In the genomic region with DNA sequence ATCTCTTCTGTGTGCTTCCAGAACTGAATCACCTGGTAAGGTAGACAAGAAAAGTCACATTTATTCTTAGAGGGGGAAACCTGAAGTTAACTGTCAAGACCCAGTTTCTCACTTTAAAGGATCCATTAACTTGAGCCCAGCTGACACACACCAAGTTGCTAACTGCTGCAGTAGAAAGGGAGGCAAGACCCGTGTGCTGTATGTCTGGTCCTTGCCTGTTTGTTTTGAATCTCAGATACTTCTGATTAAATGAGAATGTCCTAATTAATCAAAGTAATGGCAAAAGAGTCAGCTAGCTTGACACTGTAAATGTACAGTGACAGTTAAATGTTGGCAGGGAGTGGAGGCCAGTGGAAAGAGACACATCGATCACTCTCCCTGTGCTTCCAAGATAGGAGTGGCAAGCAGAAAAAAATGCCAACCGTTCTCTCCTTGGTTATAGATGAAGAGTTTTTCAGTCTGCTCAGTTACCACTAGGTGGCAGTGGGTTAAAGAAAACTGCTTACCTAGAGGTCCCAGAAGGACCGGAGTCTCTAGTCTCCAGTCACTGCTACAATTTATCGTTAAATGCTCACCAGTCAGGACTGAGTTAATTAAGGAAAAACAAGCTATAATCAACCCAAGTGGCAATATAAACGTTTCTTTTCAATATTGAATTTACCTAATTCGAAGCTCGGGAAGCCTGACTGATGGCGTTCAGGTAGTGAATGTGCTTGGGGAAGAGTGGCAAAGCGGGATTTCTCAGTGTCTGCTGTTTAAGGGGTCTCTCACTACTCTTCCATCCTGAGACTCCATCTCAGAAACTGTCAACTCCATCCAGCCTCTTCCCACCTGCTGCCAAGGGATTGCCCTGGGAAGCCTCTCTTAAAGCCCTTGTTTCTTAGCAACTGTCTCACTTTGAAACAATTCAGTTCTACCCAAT, we compare ENCODE assay signal across 8 cellular contexts. TPM values are rescaled to one million over a fixed set of nuclear protein-coding genes. Genes with fewer than 3 reads are reported as not detected.
DNase-seq lines count a peak whose midpoint lies in the region; ATAC-seq and TF ChIP-seq lines count a peak whose summit lies in the region.

No MANE protein-coding gene starts in this region.

- H3K9me3 ChIP-seq in vagina = no peaks in the 10 kb centered on the region

- DNase-seq in activated naive CD4-positive, alpha-beta T cell treated with anti-CD3 and anti-CD28 coated beads for 36 hours = peak; percentile 35
- no peak for DNase-seq in activated naive CD4-positive, alpha-beta T cell treated with Interleukin-2 at 50 U/mL for 16 hours
- DNase-seq in LoVo (ENCODE audit: low spot score) (peak; percentile 72), RPMI8226 (peak; percentile 69), dorsolateral prefrontal cortex (peak in 1 of 10 donors; percentile 31), lung microvascular endothelial cell (ENCODE audit: low read depth in 2 of 2) (peak; percentile 67 to 74), vagina (ENCODE audit: extremely low spot score in 2 of 2) (no peak)

- intact Hi-C loops in activated naive CD4-positive, alpha-beta T cell treated with anti-CD3 and anti-CD28 coated beads for 36 hours (cut with micrococcal nuclease) = loop anchor here (1.0 to 5.0 kb wide), 4 partner anchors 54 to 1370 kb away; no protein-coding TSS in a partner anchor
- intact Hi-C loops in dorsolateral prefrontal cortex (cut with DNase I) (no loop called here), vagina (cut with DNase I) (no loop called here)

- CTCF ChIA-PET in activated naive CD4-positive, alpha-beta T cell treated with anti-CD3 and anti-CD28 coated beads for 36 hours (lab: Charles Lee) = interaction anchor here (0.6 to 4.3 kb wide), 23 partner anchors 8 to 330 kb away, joined by 3 to 27 read pairs (median 4); a partner anchor contains a TSS

- TF ChIP-seq POLR2A in vagina (IDR thresholded peaks at IDR 0.05) = no peak

- ATAC-seq in GM21717 (IDR thresholded peaks at IDR 0.05; ENCODE audit: unreplicated experiment) = peak; percentile 80

- H3K9me3 Mint-ChIP-seq in activated naive CD4-positive, alpha-beta T cell treated with anti-CD3 and anti-CD28 coated beads for 36 hours = no peaks in the 10 kb centered on the region

- TF ChIP-seq CTCF in dorsolateral prefrontal cortex (IDR thresholded peaks at IDR 0.05 in 54 of 56, conservative IDR thresholded peaks at IDR 0.05 in 2 of 56; ENCODE audit: low read depth in 1 of 56, partially characterized antibody in 56 of 56) = peak; percentile 62 to 89 (median 79)
- peak; percentile 65 to 73 (median 71) for TF ChIP-seq CTCF in vagina (IDR thresholded peaks at IDR 0.05)

- H3K36me3 Mint-ChIP-seq in activated naive CD4-positive, alpha-beta T cell treated with anti-CD3 and anti-CD28 coated beads for 36 hours (ENCODE audit: low read depth) = peaks cover 3% of the 10 kb centered on the region

- H3K4me3 Mint-ChIP-seq in activated naive CD4-positive, alpha-beta T cell treated with anti-CD3 and anti-CD28 coated beads for 36 hours = no peak overlapping the region

- no peak overlapping the region for H3K27ac Mint-ChIP-seq in activated naive CD4-positive, alpha-beta T cell treated with anti-CD3 and anti-CD28 coated beads for 36 hours

- peaks cover 7% of the 10 kb centered on the region for H3K4me1 Mint-ChIP-seq in activated naive CD4-positive, alpha-beta T cell treated with anti-CD3 and anti-CD28 coated beads for 36 hours (ENCODE audit: low read depth)

- H3K36me3 ChIP-seq in vagina = no peaks in the 10 kb centered on the region

- no peaks in the 10 kb centered on the region for H3K27me3 ChIP-seq in dorsolateral prefrontal cortex
- H3K27me3 ChIP-seq in vagina = no peaks in the 10 kb centered on the region

- peak overlapping the region in 3 of 59 donors; percentile 7 to 19 (median 11) for H3K4me3 ChIP-seq in dorsolateral prefrontal cortex
- no peak overlapping the region for H3K4me3 ChIP-seq in vagina

- no peaks in the 10 kb centered on the region for H3K4me1 ChIP-seq in vagina

- H3K27ac ChIP-seq in dorsolateral prefrontal cortex (no peak overlapping the region), vagina (no peak overlapping the region)

- H3K27me3 Mint-ChIP-seq in activated naive CD4-positive, alpha-beta T cell treated with anti-CD3 and anti-CD28 coated beads for 36 hours (ENCODE audit: low read depth) = no peaks in the 10 kb centered on the region

RNA-seq across cellular contexts. Expression of a gene that starts 18.4 kb away (rescaled TPM):
- total RNA-seq in activated naive CD4-positive, alpha-beta T cell treated with anti-CD3 and anti-CD28 coated beads for 36 hours = 1 to 10 TPM; 8.2 to 8.8 TPM
- 10 to 100 TPM in 115 of 120 experiments, 1 to 10 TPM in 5; 6.5 to 28.4 (median 16.7) TPM for total RNA-seq in dorsolateral prefrontal cortex
- 5.0 and 5.4 TPM in 2 replicates for total RNA-seq in lung microvascular endothelial cell
- total RNA-seq in vagina = 3.9 TPM

RNA-seq across cellular contexts. Expression of a gene that starts 30.7 kb away (rescaled TPM):
- 10 to 100 TPM; 28.1 to 30.2 TPM for total RNA-seq in activated naive CD4-positive, alpha-beta T cell treated with anti-CD3 and anti-CD28 coated beads for 36 hours
- total RNA-seq in dorsolateral prefrontal cortex (1 to 10 TPM; 2.4 to 8.6 (median 5.0) TPM), lung microvascular endothelial cell (5.4 and 10.2 TPM in 2 replicates), vagina (10.3 TPM)

Comparison
In these comparisons a context has a peak if more than half of its experiments do, and no peak if none do; other contexts are left out.
1. DNase-seq: peak in activated naive CD4-positive, alpha-beta T cell treated with anti-CD3 and anti-CD28 coated beads for 36 hours (single experiment), LoVo (single experiment), RPMI8226 (single experiment) and lung microvascular endothelial cell (2 of 2); none in activated naive CD4-positive, alpha-beta T cell treated with Interleukin-2 at 50 U/mL for 16 hours (single experiment) and vagina (0 of 2).